In genomic region chr2:216159161-216159560, GRCh38 we compare ENCODE assay signal across 12 cellular contexts.
"Had no signal": no experiment of that assay in that cellular context is flagged by ENCODE, and none has a peak within 500 bp of the region (broad histone marks: within the 10 kb centered on the region; RNA-seq: fewer than 3 reads in every experiment).

No MANE protein-coding gene starts in this region.

- H3K27ac ChIP-seq: ascending aorta, psoas muscle, right lobe of liver had no signal

- H3K4me3 ChIP-seq: ascending aorta, psoas muscle, right lobe of liver had no signal

- H3K9me3 Mint-ChIP-seq: activated naive CD8-positive, alpha-beta T cell treated with anti-CD3 and anti-CD28 coated beads, Interleukin-2, amount 10 ng/mL, durations not matched to agents 7 days and 5 days; immature natural killer cell; nephron progenitor cell; stimulated activated naive B cell treated with anti-CD40 and anti-IgM and Interleukin-4, amounts not matched to agents 10 μg/mL and 1 μg/mL and 100 μg/mL, for 72 hours; type B pancreatic cell had no signal

- H3K27me3 ChIP-seq: ascending aorta, right lobe of liver had no signal

- DNase-seq: activated gamma-delta T cell treated with Interleukin-2 at 50 U/mL for 16 hours; activated naive CD8-positive, alpha-beta T cell treated with anti-CD3 and anti-CD28 coated beads, Interleukin-2, amount 10 ng/mL, durations not matched to agents 7 days and 5 days; immature natural killer cell; left colon; nephron progenitor cell; psoas muscle; right lobe of liver; stimulated activated CD4-positive, alpha-beta T cell treated with anti-CD3 and anti-CD28 coated beads, Interleukin-2, amount 100 ng/mL, for 24 hours; stimulated activated naive B cell treated with anti-CD40 and anti-IgM and Interleukin-4, amounts not matched to agents 10 μg/mL and 1 μg/mL and 100 μg/mL, for 72 hours; T1000 had no signal

- H3K4me1 ChIP-seq: ascending aorta, psoas muscle, right lobe of liver had no signal

- H3K27ac Mint-ChIP-seq: stimulated activated naive B cell treated with anti-CD40 and anti-IgM and Interleukin-4, amounts not matched to agents 10 μg/mL and 1 μg/mL and 100 μg/mL, for 72 hours; type B pancreatic cell had no signal

- H3K4me1 Mint-ChIP-seq: nephron progenitor cell had no signal

- ATAC-seq: left colon; psoas muscle; right lobe of liver; stimulated activated naive B cell treated with anti-CD40 and anti-IgM and Interleukin-4, amounts not matched to agents 10 μg/mL and 1 μg/mL and 100 μg/mL, for 72 hours had no signal

- H3K9me3 ChIP-seq: ascending aorta, psoas muscle, right lobe of liver had no signal

- H3K27me3 Mint-ChIP-seq: activated naive CD8-positive, alpha-beta T cell treated with anti-CD3 and anti-CD28 coated beads, Interleukin-2, amount 10 ng/mL, durations not matched to agents 7 days and 5 days; stimulated activated naive B cell treated with anti-CD40 and anti-IgM and Interleukin-4, amounts not matched to agents 10 μg/mL and 1 μg/mL and 100 μg/mL, for 72 hours; type B pancreatic cell had no signal

- H3K4me3 Mint-ChIP-seq: activated naive CD8-positive, alpha-beta T cell treated with anti-CD3 and anti-CD28 coated beads, Interleukin-2, amount 10 ng/mL, durations not matched to agents 7 days and 5 days; immature natural killer cell; nephron progenitor cell; stimulated activated naive B cell treated with anti-CD40 and anti-IgM and Interleukin-4, amounts not matched to agents 10 μg/mL and 1 μg/mL and 100 μg/mL, for 72 hours; type B pancreatic cell had no signal
